In the genomic region with DNA sequence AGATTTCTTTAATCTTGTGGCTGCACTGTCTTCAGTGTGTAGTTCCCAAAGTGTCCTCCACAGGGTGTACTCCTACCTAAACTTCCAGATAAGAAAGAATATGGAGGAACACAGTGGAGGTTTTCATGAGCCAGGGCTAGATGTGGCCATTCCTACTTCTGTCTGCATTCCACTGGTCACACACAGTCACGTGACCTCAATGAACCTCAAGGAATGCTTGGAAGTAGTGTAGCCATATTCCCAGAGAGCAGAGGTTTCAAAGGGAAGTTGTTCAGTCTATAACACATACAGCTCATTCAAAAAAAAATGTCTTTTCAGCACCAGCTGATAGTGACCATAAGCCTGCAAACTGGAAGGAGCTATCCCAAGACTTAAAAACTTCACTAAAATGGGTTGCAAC, we compare ENCODE assay signal across 31 cellular contexts. TPM values are rescaled to one million over a fixed set of nuclear protein-coding genes. Genes with fewer than 3 reads are reported as not detected.
"Had no signal": no experiment of that assay in that cellular context is flagged by ENCODE, and none has a peak within 500 bp of the region (broad histone marks: within the 10 kb centered on the region; RNA-seq: fewer than 3 reads in every experiment).

No MANE protein-coding gene starts in this region.

- H3K4me3 ChIP-seq: left lung, lower lobe of right lung, pancreas, prostate gland, sigmoid colon, smooth muscle cell, testis, thyroid gland, transverse colon, upper lobe of left lung, vagina had no signal

- H3K27ac ChIP-seq: left lung, lower lobe of right lung, pancreas, prostate gland, sigmoid colon, testis, thyroid gland, transverse colon, upper lobe of left lung, vagina had no signal

- FAIRE-seq: islet of Langerhans, kidney, pancreas had no signal

- ATAC-seq: left colon; left lung; lower lobe of right lung; naive thymus-derived CD8-positive, alpha-beta T cell; pancreas; right cardiac atrium; stimulated activated memory B cell treated with anti-CD40 and anti-IgM and Interleukin-4, amounts not matched to agents 10 μg/mL and 1 μg/mL and 100 μg/mL, for 72 hours; stimulated activated naive CD8-positive, alpha-beta T cell treated with anti-CD3 and anti-CD28 coated beads, Interleukin-15, amount 100 ng/mL, for 72 hours had no signal

- H3K36me3 ChIP-seq: left lung, lower lobe of right lung, pancreas, prostate gland, sigmoid colon, thyroid gland, transverse colon, upper lobe of left lung, vagina had no signal

- H3K9me3 ChIP-seq: left lung, lower lobe of right lung, pancreas, prostate gland, sigmoid colon, testis, thyroid gland, transverse colon, upper lobe of left lung, vagina had no signal

- H3K4me2 ChIP-seq: smooth muscle cell had no signal

- H3K4me1 ChIP-seq: left lung, lower lobe of right lung, pancreas, prostate gland, sigmoid colon, testis, thyroid gland, transverse colon, upper lobe of left lung, vagina had no signal

- H3K27me3 ChIP-seq: left lung, sigmoid colon, testis, thyroid gland, transverse colon, upper lobe of left lung, vagina had no signal

- DNase-seq: hypothalamus; immature natural killer cell; kidney; left colon; left lung; lower lobe of right lung; mammary epithelial cell; mesenchymal stem cell; naive thymus-derived CD8-positive, alpha-beta T cell; nucleus accumbens; pancreas; posterior cingulate gyrus; retina; right cardiac atrium; sigmoid colon; stimulated activated CD4-positive, alpha-beta T cell treated with anti-CD3 and anti-CD28 coated beads, Interleukin-1b, Interleukin-23, amount 100 ng/mL, for 48 hours; stimulated activated CD4-positive, alpha-beta T cell treated with anti-CD3 and anti-CD28 coated beads, Interleukin-2, amount 100 ng/mL, for 48 hours; stimulated activated CD4-positive, alpha-beta T cell treated with anti-CD3 and anti-CD28 coated beads, Interleukin-4, amount 100 ng/mL, for 4 hours; stimulated activated CD8-positive, alpha-beta memory T cell treated with anti-CD3 and anti-CD28 coated beads, Interleukin-4, amount 100 ng/mL, for 48 hours; stimulated activated naive CD4-positive, alpha-beta T cell treated with Interleukin-2 at 50 U/mL for 16 hours; stimulated activated naive CD8-positive, alpha-beta T cell treated with anti-CD3 and anti-CD28 coated beads, Interleukin-15, amount 100 ng/mL, for 72 hours; testis; thyroid gland; transverse colon; upper lobe of left lung had no signal

RNA-seq across cellular contexts. Expression of a gene that starts 53.6 kb away (rescaled TPM):
- total RNA-seq: osteoblast, smooth muscle cell had no signal
